ENCODE assay signal across 12 cellular contexts in genomic region chr4:185020293-185020808, GRCh38. TPM values are rescaled to one million over a fixed set of nuclear protein-coding genes. Genes with fewer than 3 reads are reported as not detected.
DNase-seq lines count a peak whose midpoint lies in the region; ATAC-seq and TF ChIP-seq lines count a peak whose summit lies in the region.
"Had no signal": no experiment of that assay in that cellular context is flagged by ENCODE, and none has a peak within 500 bp of the region (broad histone marks: within the 10 kb centered on the region; RNA-seq: fewer than 3 reads in every experiment).

No MANE protein-coding gene starts in this region.

- H3K9me3 Mint-ChIP-seq in activated naive CD4-positive, alpha-beta T cell treated with anti-CD3 and anti-CD28 coated beads, Interleukin-2, amount 10 ng/mL, durations not matched to agents 7 days and 5 days, result no peaks in the 10 kb centered on the region
- H3K9me3 Mint-ChIP-seq: naive thymus-derived CD8-positive, alpha-beta T cell had no signal

- H3K27me3 Mint-ChIP-seq in activated naive CD4-positive, alpha-beta T cell treated with anti-CD3 and anti-CD28 coated beads, Interleukin-2, amount 10 ng/mL, durations not matched to agents 7 days and 5 days, result peaks cover 99% of the 10 kb centered on the region

- no peak for ATAC-seq in GM19395 (IDR thresholded peaks at IDR 0.05; ENCODE audit: unreplicated experiment)
- ATAC-seq: naive thymus-derived CD8-positive, alpha-beta T cell had no signal

- H3F3A ChIP-seq in neural cell (ENCODE audit: insufficient read depth, low read length, poor library complexity, severe bottlenecking), result no peaks in the 10 kb centered on the region

- H3K4me3 Mint-ChIP-seq in activated naive CD4-positive, alpha-beta T cell treated with anti-CD3 and anti-CD28 coated beads, Interleukin-2, amount 10 ng/mL, durations not matched to agents 7 days and 5 days, result no peak overlapping the region

- no peaks in the 10 kb centered on the region for H3K36me3 ChIP-seq in neural cell (ENCODE audit: insufficient read depth, low read length)
- H3K36me3 ChIP-seq: HAP-1 had no signal

- H3K4me3 ChIP-seq in neural cell (ENCODE audit: low read length), result peak overlapping the region; percentile 60
- H3K4me3 ChIP-seq: HAP-1 had no signal

- H3K9me3 ChIP-seq in neural cell (ENCODE audit: low read length), result no peaks in the 10 kb centered on the region
- H3K9me3 ChIP-seq: HAP-1 had no signal

- no peaks in the 10 kb centered on the region for H3K79me2 ChIP-seq in neural cell (replicated peaks; ENCODE audit: insufficient read depth, low read length)

- H3K9ac ChIP-seq in neural cell (ENCODE audit: low read length), result no peak overlapping the region

- H4K20me1 ChIP-seq in neural cell (ENCODE audit: insufficient read depth), result no peaks in the 10 kb centered on the region

- H3K4me2 ChIP-seq in neural cell (ENCODE audit: low read length), result no peak overlapping the region

- H3K4me1 Mint-ChIP-seq in activated naive CD4-positive, alpha-beta T cell treated with anti-CD3 and anti-CD28 coated beads, Interleukin-2, amount 10 ng/mL, durations not matched to agents 7 days and 5 days, result peaks cover 12% of the 10 kb centered on the region

- H2AFZ ChIP-seq in neural cell (ENCODE audit: low read depth, low read length), result no peak overlapping the region

- H3K27ac Mint-ChIP-seq in activated naive CD4-positive, alpha-beta T cell treated with anti-CD3 and anti-CD28 coated beads, Interleukin-2, amount 10 ng/mL, durations not matched to agents 7 days and 5 days, result no peak overlapping the region
- H3K27ac Mint-ChIP-seq: naive thymus-derived CD8-positive, alpha-beta T cell had no signal

- no peak for TF ChIP-seq CTCF in neural cell (IDR thresholded peaks at IDR 0.05; ENCODE audit: poor library complexity, severe bottlenecking)

- peaks cover 100% of the 10 kb centered on the region for H3K27me3 ChIP-seq in neural cell (ENCODE audit: insufficient read depth, low read depth, low read length)

- no peak overlapping the region for H3K27ac ChIP-seq in neural cell (ENCODE audit: low read length)

- CTCF ChIA-PET in activated naive CD4-positive, alpha-beta T cell treated with anti-CD3 and anti-CD28 coated beads, Interleukin-2, amount 10 ng/mL, durations not matched to agents 7 days and 5 days (lab: Charles Lee), result interaction anchor here (1.2 kb wide), 1 partner anchor 21 kb away, joined by 3 read pairs; no protein-coding TSS in a partner anchor

- TF ChIP-seq RAD21 in Ishikawa (IDR thresholded peaks at IDR 0.05; ENCODE audit: low read depth), result no peak
- no peak for TF ChIP-seq RAD21 in neural cell (conservative IDR thresholded peaks at IDR 0.05)

- peak; percentile 67 for DNase-seq in D341Med (ENCODE audit: low spot score)
- peak; percentile 68 for DNase-seq in ecto neural progenitor cell (ENCODE audit: low spot score)
- DNase-seq in activated naive CD4-positive, alpha-beta T cell treated with anti-CD3 and anti-CD28 coated beads, Interleukin-2, amount 10 ng/mL, durations not matched to agents 7 days and 5 days, result no peak
- DNase-seq in RPMI8226, result no peak
- no peak for DNase-seq in GM19240 (ENCODE audit: insufficient read length, low spot score)
- DNase-seq: naive thymus-derived CD8-positive, alpha-beta T cell; NCI-H187 treated with DMSO at 0.1 percent for 48 hours; stimulated activated CD4-positive, alpha-beta T cell treated with anti-CD3 and anti-CD28 coated beads, Interleukin-2, amount 100 ng/mL, for 48 hours had no signal

- H3K9me2 ChIP-seq in neural cell (ENCODE audit: insufficient read depth, low read length), result no peaks in the 10 kb centered on the region

- H3K36me3 Mint-ChIP-seq in activated naive CD4-positive, alpha-beta T cell treated with anti-CD3 and anti-CD28 coated beads, Interleukin-2, amount 10 ng/mL, durations not matched to agents 7 days and 5 days, result peaks cover 1% of the 10 kb centered on the region
- H3K36me3 Mint-ChIP-seq: naive thymus-derived CD8-positive, alpha-beta T cell had no signal

- no peak for TF ChIP-seq EP300 in Ishikawa (IDR thresholded peaks at IDR 0.05; ENCODE audit: borderline replicate concordance)
- no peak for TF ChIP-seq EP300 in neural cell (conservative IDR thresholded peaks at IDR 0.05; ENCODE audit: poor library complexity, severe bottlenecking)

TF ChIP-seq in Ishikawa, 13 proteins besides CTCF, POLR2A, EP300 and RAD21:
- 0 out of 2 replicates have a peak, but pooled peaks have one; percentile 10 for TF ChIP-seq YY1 (IDR thresholded peaks at IDR 0.05; ENCODE audit: low read depth)
- TF ChIP-seq CREB1 (IDR thresholded peaks at IDR 0.05; ENCODE audit: low read depth), result no peak
- TF ChIP-seq MAX (IDR thresholded peaks at IDR 0.05), result peak; percentile 51
- no peak for TF ChIP-seq REST (IDR thresholded peaks at IDR 0.05; ENCODE audit: low read depth)
- no peak for TF ChIP-seq FOXM1 (IDR thresholded peaks at IDR 0.05; ENCODE audit: borderline replicate concordance, low read depth)
- TF ChIP-seq CEBPB (IDR thresholded peaks at IDR 0.05), result no peak
- TF ChIP-seq TAF1 (IDR thresholded peaks at IDR 0.05; ENCODE audit: low read depth), result no peak
- no peak for TF ChIP-seq EGR1 (IDR thresholded peaks at IDR 0.05)

TF ChIP-seq in neural cell, 6 proteins besides CTCF, POLR2A, EP300 and RAD21:
- TF ChIP-seq SMC3 (conservative IDR thresholded peaks at IDR 0.05; ENCODE audit: poor library complexity) (no peak), TAF1 (IDR thresholded peaks at IDR 0.05; ENCODE audit: low read depth) (no peak), REST (IDR thresholded peaks at IDR 0.05; ENCODE audit: borderline replicate concordance) (no peak), EZH2 (IDR thresholded peaks at IDR 0.05; ENCODE audit: borderline replicate concordance, insufficient read depth, low read length, poor library complexity, severe bottlenecking) (no peak), MXI1 (conservative IDR thresholded peaks at IDR 0.05; ENCODE audit: poor library complexity, severe bottlenecking) (no peak), POLR2AphosphoS5 (IDR thresholded peaks at IDR 0.05) (no peak)

RNA-seq across cellular contexts. Expression of gene HELT, which starts 2.1 kb away (rescaled TPM):
- not detected in 2 replicates for polyA plus RNA-seq in neural cell
- not detected in 2 replicates for polyA minus RNA-seq in neural cell
- polyA plus RNA-seq: naive thymus-derived CD8-positive, alpha-beta T cell had no signal

Comparison
In these comparisons a context has a peak if more than half of its experiments do, and no peak if none do; other contexts are left out.
1. DNase-seq: peak in D341Med (single experiment) and ecto neural progenitor cell (single experiment); none in activated naive CD4-positive, alpha-beta T cell treated with anti-CD3 and anti-CD28 coated beads, Interleukin-2, amount 10 ng/mL, durations not matched to agents 7 days and 5 days (single experiment), RPMI8226 (single experiment) and GM19240 (single experiment).